Comparison of ENCODE assay signal across 10 cellular contexts in genomic region chr1:167708940-167709389, GRCh38. TPM values are rescaled to one million over a fixed set of nuclear protein-coding genes. Genes with fewer than 3 reads are reported as not detected.
DNase-seq lines count a peak whose midpoint lies in the region; ATAC-seq, FAIRE-seq and TF ChIP-seq lines count a peak whose summit lies in the region.
"Had no signal": no experiment of that assay in that cellular context is flagged by ENCODE, and none has a peak within 500 bp of the region (broad histone marks: within the 10 kb centered on the region; RNA-seq: fewer than 3 reads in every experiment).

No MANE protein-coding gene starts in this region.

- no peak for TF ChIP-seq CTCF in foreskin fibroblast (IDR thresholded peaks at IDR 0.05; ENCODE audit: low read depth, low read length)

- peaks cover 45% of the 10 kb centered on the region for H3K4me1 Mint-ChIP-seq in activated T-cell treated with anti-CD3 and anti-CD28 coated beads, Interleukin-2, amount 50 U/mL, for 72 hours (ENCODE audit: low read depth)
- peaks cover 28% of the 10 kb centered on the region for H3K4me1 Mint-ChIP-seq in activated T-helper 17 cell treated with anti-CD3 and anti-CD28 coated beads, Interleukin-2, amount 50 U/mL, for 72 hours

- FAIRE-seq in urothelium cell line (lab: Jason Lieb, UNC), result no peak
- FAIRE-seq: frontal cortex had no signal

- peak overlapping the region; percentile 29 for H3K27ac Mint-ChIP-seq in activated T-cell treated with anti-CD3 and anti-CD28 coated beads, Interleukin-2, amount 50 U/mL, for 72 hours
- H3K27ac Mint-ChIP-seq in activated T-helper 17 cell treated with anti-CD3 and anti-CD28 coated beads, Interleukin-2, amount 50 U/mL, for 72 hours, result peak overlapping the region; percentile 57

- H3K4me3 Mint-ChIP-seq in activated T-cell treated with anti-CD3 and anti-CD28 coated beads, Interleukin-2, amount 50 U/mL, for 72 hours, result no peak overlapping the region
- H3K4me3 Mint-ChIP-seq in activated T-helper 17 cell treated with anti-CD3 and anti-CD28 coated beads, Interleukin-2, amount 50 U/mL, for 72 hours, result no peak overlapping the region

- DNase-seq in activated T-cell treated with anti-CD3 and anti-CD28 coated beads, Interleukin-2, amount 50 U/mL, for 72 hours, result no peak
- DNase-seq in activated T-cell treated with anti-CD3 and anti-CD28 coated beads, Interleukin-2, amount 50 U/mL, for 48 hours, result no peak
- DNase-seq in urothelium cell line (ENCODE audit: low spot score), result peak; percentile 26
- no peak for DNase-seq in foreskin fibroblast
- no peak for DNase-seq in NCI-H1694 (lab: John Stamatoyannopoulos, UW)
- DNase-seq in cerebellar cortex (ENCODE audit: low spot score), result no peak

- H3K36me3 Mint-ChIP-seq in activated T-cell treated with anti-CD3 and anti-CD28 coated beads, Interleukin-2, amount 50 U/mL, for 72 hours (ENCODE audit: insufficient read depth in 2 of 2), result peaks cover 0 to 8% of the 10 kb centered on the region in 2 donors
- H3K36me3 Mint-ChIP-seq in activated T-helper 17 cell treated with anti-CD3 and anti-CD28 coated beads, Interleukin-2, amount 50 U/mL, for 72 hours (ENCODE audit: low read depth), result peaks cover 31% of the 10 kb centered on the region

- ATAC-seq in activated T-cell treated with anti-CD3 and anti-CD28 coated beads, Interleukin-2, amount 50 U/mL, for 72 hours (replicated peaks in 1 of 2), result no peak
- peak; percentile 32 for ATAC-seq in HG03520 (IDR thresholded peaks at IDR 0.05; ENCODE audit: unreplicated experiment)
- no peak for ATAC-seq in activated T-helper 17 cell treated with anti-CD3 and anti-CD28 coated beads, Interleukin-2, amount 50 U/mL, for 72 hours (replicated peaks)

- no peak overlapping the region for H3K4me3 ChIP-seq in foreskin fibroblast (ENCODE audit: low read depth in 1 of 2, low read length in 2 of 2)
- H3K4me3 ChIP-seq: thoracic aorta had no signal

- no peaks in the 10 kb centered on the region for H3K9me3 Mint-ChIP-seq in activated T-cell treated with anti-CD3 and anti-CD28 coated beads, Interleukin-2, amount 50 U/mL, for 72 hours
- H3K9me3 Mint-ChIP-seq in activated T-helper 17 cell treated with anti-CD3 and anti-CD28 coated beads, Interleukin-2, amount 50 U/mL, for 72 hours, result no peaks in the 10 kb centered on the region

- no peaks in the 10 kb centered on the region for H3K27me3 Mint-ChIP-seq in activated T-cell treated with anti-CD3 and anti-CD28 coated beads, Interleukin-2, amount 50 U/mL, for 72 hours (ENCODE audit: low read depth)
- H3K27me3 Mint-ChIP-seq in activated T-helper 17 cell treated with anti-CD3 and anti-CD28 coated beads, Interleukin-2, amount 50 U/mL, for 72 hours, result no peaks in the 10 kb centered on the region

RNA-seq across cellular contexts. Expression of gene MPZL1, which starts 12.8 kb away (rescaled TPM):
- total RNA-seq in activated T-cell treated with anti-CD3 and anti-CD28 coated beads, Interleukin-2, amount 50 U/mL, for 72 hours, result 10 to 100 TPM; 17.2 to 20.9 TPM
- total RNA-seq in activated T-helper 17 cell treated with anti-CD3 and anti-CD28 coated beads, Interleukin-2, amount 50 U/mL, for 72 hours, result 10 to 100 TPM; 24.4 to 27.0 TPM
